15 cellular contexts compared by ENCODE assay signal in the genomic region with DNA sequence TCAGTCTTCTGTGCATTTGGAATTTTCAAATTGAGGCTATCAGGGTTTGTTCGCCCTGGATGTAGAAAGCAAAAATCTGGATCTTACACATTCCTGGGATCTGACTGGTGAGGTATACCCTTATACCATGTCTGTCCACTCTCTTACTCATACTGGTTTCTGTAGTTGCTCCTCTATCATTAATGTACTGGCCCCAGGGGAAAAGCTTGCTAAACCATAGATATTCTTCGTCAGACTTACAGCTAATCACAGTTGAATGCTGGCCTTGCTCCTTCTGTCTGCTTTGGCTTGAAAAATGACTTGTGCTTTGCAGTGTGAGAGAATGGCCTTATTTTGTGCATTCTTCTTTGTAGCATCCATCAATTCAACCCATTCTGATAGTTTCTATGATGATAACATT. TPM values are rescaled to one million over a fixed set of nuclear protein-coding genes. Genes with fewer than 3 reads are reported as not detected.
DNase-seq lines count a peak whose midpoint lies in the region; ATAC-seq and TF ChIP-seq lines count a peak whose summit lies in the region.
"Had no signal": no experiment of that assay in that cellular context is flagged by ENCODE, and none has a peak within 500 bp of the region (broad histone marks: within the 10 kb centered on the region; RNA-seq: fewer than 3 reads in every experiment).

No MANE protein-coding gene starts in this region.

- CTCF ChIA-PET in activated naive CD4-positive, alpha-beta T cell treated with anti-CD3 and anti-CD28 coated beads for 36 hours (lab: Charles Lee), result interaction anchor here (3.8 kb wide), 1 partner anchor 19 kb away, joined by 16 read pairs; no protein-coding TSS in a partner anchor

- WGBS in body of pancreas, 2 donors, result 90% methylated on average over 2 of the region's 2 CpGs

- H3K4me3 Mint-ChIP-seq in activated naive CD4-positive, alpha-beta T cell treated with anti-CD3 and anti-CD28 coated beads for 36 hours, result no peak overlapping the region
- H3K4me3 Mint-ChIP-seq: naive thymus-derived CD8-positive, alpha-beta T cell had no signal

- intact Hi-C loops in activated naive CD4-positive, alpha-beta T cell treated with anti-CD3 and anti-CD28 coated beads for 36 hours (cut with micrococcal nuclease), result no loop called here
- intact Hi-C loops in body of pancreas (cut with DNase I), result no loop called here

- ATAC-seq in foreskin keratinocyte (peak; percentile 100), body of pancreas (no peak), HG02763 (IDR thresholded peaks at IDR 0.05; ENCODE audit: unreplicated experiment) (no peak)
- ATAC-seq: naive thymus-derived CD8-positive, alpha-beta T cell had no signal

- no peak for TF ChIP-seq CTCF in foreskin keratinocyte (conservative IDR thresholded peaks at IDR 0.05)
- no peak for TF ChIP-seq CTCF in body of pancreas (IDR thresholded peaks at IDR 0.05)

- no peak for TF ChIP-seq POLR2A in body of pancreas (IDR thresholded peaks at IDR 0.05)

- H3K27me3 Mint-ChIP-seq in activated naive CD4-positive, alpha-beta T cell treated with anti-CD3 and anti-CD28 coated beads for 36 hours (ENCODE audit: low read depth), result no peaks in the 10 kb centered on the region
- H3K27me3 Mint-ChIP-seq: naive thymus-derived CD8-positive, alpha-beta T cell had no signal

- no peaks in the 10 kb centered on the region for H3K36me3 ChIP-seq in body of pancreas (replicated peaks in 1 of 2; ENCODE audit: insufficient read depth in 1 of 2, low read depth in 2 of 2)
- H3K36me3 ChIP-seq: Peyer's patch, thoracic aorta had no signal

- no peaks in the 10 kb centered on the region for H3K9me3 ChIP-seq in body of pancreas
- H3K9me3 ChIP-seq: Peyer's patch, thoracic aorta had no signal

- peak overlapping the region; percentile 23 for H3K27ac ChIP-seq in foreskin keratinocyte
- H3K27ac ChIP-seq in body of pancreas, result no peak overlapping the region
- H3K27ac ChIP-seq: coronary artery, Peyer's patch, thoracic aorta had no signal

- H3K4me1 ChIP-seq in foreskin keratinocyte, result peaks cover 8% of the 10 kb centered on the region
- no peaks in the 10 kb centered on the region for H3K4me1 ChIP-seq in body of pancreas
- H3K4me1 ChIP-seq: Peyer's patch had no signal

- H3K27me3 ChIP-seq in foreskin keratinocyte (no peaks in the 10 kb centered on the region), body of pancreas (no peaks in the 10 kb centered on the region)
- H3K27me3 ChIP-seq: Peyer's patch had no signal

- no peaks in the 10 kb centered on the region for H3K9me3 Mint-ChIP-seq in activated naive CD4-positive, alpha-beta T cell treated with anti-CD3 and anti-CD28 coated beads for 36 hours
- H3K9me3 Mint-ChIP-seq: naive thymus-derived CD8-positive, alpha-beta T cell had no signal

- DNase-seq in A172 (ENCODE audit: low spot score), result peak; percentile 75
- DNase-seq in HCEC 1CT, result peak; percentile 35
- DNase-seq in amniotic stem cell (lab: John Stamatoyannopoulos, UW), result peak; percentile 93
- peak; percentile 97 to 99 for DNase-seq in foreskin keratinocyte
- DNase-seq in activated naive CD4-positive, alpha-beta T cell treated with anti-CD3 and anti-CD28 coated beads for 36 hours, result no peak
- no peak for DNase-seq in ecto neural progenitor cell (ENCODE audit: low spot score)
- DNase-seq in body of pancreas, result no peak
- DNase-seq: activated CD4-positive, alpha-beta T cell treated with anti-CD3 and anti-CD28 coated beads, Interleukin-2, amount 50 U/mL, for 48 hours; activated gamma-delta T cell; glutamatergic neuron; naive thymus-derived CD8-positive, alpha-beta T cell; Peyer's patch had no signal

- no peak overlapping the region for H3K27ac Mint-ChIP-seq in activated naive CD4-positive, alpha-beta T cell treated with anti-CD3 and anti-CD28 coated beads for 36 hours

- peaks cover 2% of the 10 kb centered on the region for H3K4me1 Mint-ChIP-seq in activated naive CD4-positive, alpha-beta T cell treated with anti-CD3 and anti-CD28 coated beads for 36 hours (ENCODE audit: low read depth)

- H3K4me3 ChIP-seq in body of pancreas, result no peak overlapping the region
- H3K4me3 ChIP-seq: coronary artery, Peyer's patch, thoracic aorta had no signal

- H3K36me3 Mint-ChIP-seq in activated naive CD4-positive, alpha-beta T cell treated with anti-CD3 and anti-CD28 coated beads for 36 hours (ENCODE audit: low read depth), result peaks cover 5% of the 10 kb centered on the region

RNA-seq across cellular contexts. Expression of gene TBCE, which starts 30.5 kb away (rescaled TPM):
- total RNA-seq in A172 (2014; rRNA removed; shearing (Covaris generic)), result 49.8 and 58.3 TPM in 2 replicates
- total RNA-seq in foreskin keratinocyte (21.7 and 23.6 TPM in 2 replicates), body of pancreas (10 to 100 TPM; 15.0 to 22.1 TPM)
- 18.8 and 21.2 TPM in 2 replicates for polyA plus RNA-seq in foreskin keratinocyte
- total RNA-seq in activated naive CD4-positive, alpha-beta T cell treated with anti-CD3 and anti-CD28 coated beads for 36 hours, result 10 to 100 TPM; 18.8 to 22.1 TPM

Comparison
In these comparisons a context has a peak if more than half of its experiments do, and no peak if none do; other contexts are left out.
1. DNase-seq: peak in A172 (single experiment), HCEC 1CT (single experiment), amniotic stem cell (single experiment) and foreskin keratinocyte (2 of 2); none in activated naive CD4-positive, alpha-beta T cell treated with anti-CD3 and anti-CD28 coated beads for 36 hours (single experiment), ecto neural progenitor cell (single experiment) and body of pancreas (0 of 4).